ENCODE assay signal across 8 cellular contexts in genomic region chr15:72272213-72272996, GRCh38. TPM values are rescaled to one million over a fixed set of nuclear protein-coding genes. Genes with fewer than 3 reads are reported as not detected.
A peak's percentile ranks its signal among the peaks of the same experiment; 100 is the strongest.
DNase-seq lines count a peak whose midpoint lies in the region; ATAC-seq and TF ChIP-seq lines count a peak whose summit lies in the region.

TSS of gene PARP6 (minus strand) at chr15:72272554. CDS start at chr15:72267477, 5,077 bp downstream.

- H3K4me3 Mint-ChIP-seq in T-helper 2 cell treated with Interferon-gamma antibody and Interleukin-4, amounts not matched to agents 5 μg/mL and 100 μg/mL, for 36 hours: peak within 1 kb of the TSS; percentile 93

- no peaks in the 10 kb centered on the region for H3K9me3 Mint-ChIP-seq in T-helper 2 cell treated with Interferon-gamma antibody and Interleukin-4, amounts not matched to agents 5 μg/mL and 100 μg/mL, for 36 hours

- no peaks in the 10 kb centered on the region for H3K4me1 ChIP-seq in PC-3 (ENCODE audit: insufficient read depth, low read length)

- peak; percentile 63 for TF ChIP-seq CTCF in astrocyte of the cerebellum (IDR thresholded peaks at IDR 0.05; ENCODE audit: low read depth, low read length, missing control alignments)
- TF ChIP-seq CTCF in PC-3 (conservative IDR thresholded peaks at IDR 0.05; ENCODE audit: low read depth, low read length): no peak

- H3K79me2 ChIP-seq in PC-3 (ENCODE audit: low read length): no peaks in the 10 kb centered on the region

- H3K36me3 ChIP-seq in PC-3 (ENCODE audit: low read depth, low read length): no peaks in the 10 kb centered on the region

- in situ Hi-C loops in astrocyte of the cerebellum (cut with HindIII; ENCODE audit: low sequenced_read_pairs): loop anchor here (5.0 to 10.0 kb wide), 2 partner anchors 80 to 222 kb away; no protein-coding TSS in a partner anchor

- peak; percentile 95 for ATAC-seq in GM18498 (IDR thresholded peaks at IDR 0.05; ENCODE audit: unreplicated experiment)
- peak; percentile 94 for ATAC-seq in HG02938 (IDR thresholded peaks at IDR 0.05; ENCODE audit: unreplicated experiment)
- no peak for ATAC-seq in PC-3

- H3K27me3 Mint-ChIP-seq in T-helper 2 cell treated with Interferon-gamma antibody and Interleukin-4, amounts not matched to agents 5 μg/mL and 100 μg/mL, for 36 hours (ENCODE audit: low read depth): peaks cover 3% of the 10 kb centered on the region

- no peak within 1 kb of the TSS for H3K9ac ChIP-seq in PC-3 (ENCODE audit: low read length)

- peaks cover 29% of the 10 kb centered on the region for H3K4me1 Mint-ChIP-seq in T-helper 2 cell treated with Interferon-gamma antibody and Interleukin-4, amounts not matched to agents 5 μg/mL and 100 μg/mL, for 36 hours (ENCODE audit: low read depth)

- CTCF ChIA-PET in PC-3 (lab: Charles Lee): no interaction called here

- H3K27ac Mint-ChIP-seq in T-helper 2 cell treated with Interferon-gamma antibody and Interleukin-4, amounts not matched to agents 5 μg/mL and 100 μg/mL, for 36 hours: peak within 1 kb of the TSS; percentile 90

- no peaks in the 10 kb centered on the region for H3F3A ChIP-seq in PC-3 (ENCODE audit: low read length, unreplicated experiment)

- no peaks in the 10 kb centered on the region for H3K9me3 ChIP-seq in PC-3 (ENCODE audit: low read length)

- no TSS peak for BruUV-seq in PC-3 (replicated peaks; lab: Mats Ljungman, UMichigan)

- DNase-seq in NCI-H187 treated with DMSO at 0.1 percent for 48 hours (lab: John Stamatoyannopoulos, UW) (peak; percentile 85), astrocyte of the cerebellum (ENCODE audit: low read depth) (peak; percentile 88), hepatic stellate cell (ENCODE audit: low spot score) (peak; percentile 98), renal cortical epithelial cell (ENCODE audit: low read depth) (peak; percentile 92), PC-3 (no peak)
- peak; percentile 100 for DNase-seq in T-helper 2 cell treated with Interferon-gamma antibody and Interleukin-4, amounts not matched to agents 5 μg/mL and 100 μg/mL, for 36 hours (ENCODE audit: low spot score)

- peaks cover 5% of the 10 kb centered on the region for H3K36me3 Mint-ChIP-seq in T-helper 2 cell treated with Interferon-gamma antibody and Interleukin-4, amounts not matched to agents 5 μg/mL and 100 μg/mL, for 36 hours (ENCODE audit: low read depth)

- no peaks in the 10 kb centered on the region for H3K27me3 ChIP-seq in PC-3 (ENCODE audit: low read length)

- H3K27ac ChIP-seq in PC-3 (ENCODE audit: low read length): no peak within 1 kb of the TSS

- no peaks in the 10 kb centered on the region for H3K9me2 ChIP-seq in PC-3 (replicated peaks; ENCODE audit: low read length)

- intact Hi-C loops in PC-3 (cut with micrococcal nuclease): no loop called here

- no peak within 1 kb of the TSS for H3K4me2 ChIP-seq in PC-3 (ENCODE audit: low read length)

- H2AFZ ChIP-seq in PC-3 (ENCODE audit: low read length): no peak within 1 kb of the TSS

- POLR2A ChIA-PET in PC-3 (lab: Charles Lee; ENCODE audit: unreplicated experiment): no interaction called here

- H3K4me3 ChIP-seq in astrocyte of the cerebellum (ENCODE audit: low read depth, low read length) (peak within 1 kb of the TSS; percentile 84), PC-3 (ENCODE audit: low read length) (no peak within 1 kb of the TSS)

- no peaks in the 10 kb centered on the region for H4K20me1 ChIP-seq in PC-3 (ENCODE audit: low read length)

RNA-seq across cellular contexts. Expression of gene PARP6, which starts in this region (rescaled TPM):
- 13.9 and 22.3 TPM in 2 replicates for total RNA-seq in renal cortical epithelial cell
- not detected in 2 replicates for total RNA-seq in PC-3 (2014; rRNA removed)

Comparison
In these comparisons a context has a peak if more than half of its experiments do, and no peak if none do; other contexts are left out.
1. RNA of gene PARP6 (total RNA-seq): 13.9 to 22.3 TPM in renal cortical epithelial cell; not detected in PC-3; every median in the first group is over 10 times any median in the second.